In genomic region chr17:7884581-7885356, GRCh38 we compare ENCODE assay signal across 8 cellular contexts.
DNase-seq lines count a peak whose midpoint lies in the region; ATAC-seq and TF ChIP-seq lines count a peak whose summit lies in the region.

No MANE protein-coding gene starts in this region.

- DNase-seq in GM12864 (ENCODE audit: low read depth), result no peak
- peak; percentile 54 for DNase-seq in NCI-H69 (lab: John Stamatoyannopoulos, UW)
- peak; percentile 50 for DNase-seq in activated naive CD4-positive, alpha-beta T cell treated with anti-CD3 and anti-CD28 coated beads, Interleukin-2, amount 50 U/mL, for 16 hours
- peak; percentile 49 to 66 for DNase-seq in stimulated activated CD4-positive, alpha-beta T cell treated with anti-CD3 and anti-CD28 coated beads, Interleukin-4, amount 100 ng/mL, for 4 hours

- peak overlapping the region; percentile 93 for H3K4me3 ChIP-seq in GM12864 (ENCODE audit: low read depth, low read length)
- peak overlapping the region; percentile 77; the same call in 1 of the 2 replicates for H3K4me3 ChIP-seq in iPS-18c (ENCODE audit: insufficient read depth, low read depth, low read length)

- no peak for TF ChIP-seq CTCF in GM12864 (IDR thresholded peaks at IDR 0.05; ENCODE audit: low read depth, low read length, missing control alignments)

- no peak for ATAC-seq in GM21447 (IDR thresholded peaks at IDR 0.05; ENCODE audit: unreplicated experiment)
- no peak for ATAC-seq in HG03378 (IDR thresholded peaks at IDR 0.05; ENCODE audit: unreplicated experiment)
- no peak for ATAC-seq in HG03196 (IDR thresholded peaks at IDR 0.05; ENCODE audit: unreplicated experiment)

- no peaks in the 10 kb centered on the region for H3K9me3 ChIP-seq in iPS-18c (ENCODE audit: control insufficient read depth, insufficient read depth, low read length)
